In genomic region chr16:86151372-86151950, GRCh38 we compare ENCODE assay signal across 18 cellular contexts.
DNase-seq lines count a peak whose midpoint lies in the region; ATAC-seq and TF ChIP-seq lines count a peak whose summit lies in the region.
"Had no signal": no experiment of that assay in that cellular context is flagged by ENCODE, and none has a peak within 500 bp of the region (broad histone marks: within the 10 kb centered on the region; RNA-seq: fewer than 3 reads in every experiment).

No MANE protein-coding gene starts in this region.

- peak overlapping the region; percentile 5; the same call in 1 of the 2 replicates for H3K4me3 ChIP-seq in SJSA1
- H3K4me3 ChIP-seq in hepatocyte, result no peak overlapping the region
- peak overlapping the region in 1 of 2 donors; percentile 29 for H3K4me3 ChIP-seq in muscle layer of colon (ENCODE audit: low read depth in 1 of 2, low read length in 2 of 2)
- no peak overlapping the region for H3K4me3 ChIP-seq in transverse colon

- H3K4me1 ChIP-seq in SJSA1 (replicated peaks) (peaks cover 48% of the 10 kb centered on the region), hepatocyte (ENCODE audit: insufficient read depth) (peaks cover 11% of the 10 kb centered on the region), muscle layer of colon (ENCODE audit: insufficient read depth, low read length) (peaks cover 60% of the 10 kb centered on the region), transverse colon (peaks cover 4 to 16% (median 5%) of the 10 kb centered on the region in 4 donors)

- no peaks in the 10 kb centered on the region for H3K9me3 Mint-ChIP-seq in T-helper 2 cell treated with Interferon-gamma antibody and Interleukin-4, amounts not matched to agents 5 μg/mL and 100 μg/mL, for 36 hours
- no peaks in the 10 kb centered on the region for H3K9me3 Mint-ChIP-seq in immature natural killer cell
- H3K9me3 Mint-ChIP-seq: CD4-positive, alpha-beta T cell had no signal

- peak overlapping the region; percentile 97 for H3K27ac ChIP-seq in SJSA1
- H3K27ac ChIP-seq in hepatocyte, result peak overlapping the region; percentile 94
- H3K27ac ChIP-seq in muscle layer of colon (ENCODE audit: low read depth, low read length), result peak overlapping the region; percentile 89
- H3K27ac ChIP-seq in transverse colon, result peak overlapping the region; percentile 71 to 87 (median 84)

- H4K20me1 ChIP-seq in hepatocyte (ENCODE audit: insufficient read depth, poor library complexity, severe bottlenecking), result no peaks in the 10 kb centered on the region

- intact Hi-C loops in transverse colon (cut with DNase I; ENCODE audit: low total_unique reads), result no loop called here

- H3K27me3 Mint-ChIP-seq in T-helper 2 cell treated with Interferon-gamma antibody and Interleukin-4, amounts not matched to agents 5 μg/mL and 100 μg/mL, for 36 hours (ENCODE audit: low read depth), result peaks cover 2% of the 10 kb centered on the region
- H3K27me3 Mint-ChIP-seq in immature natural killer cell (ENCODE audit: low read depth in 3 of 3), result peaks cover 0 to 11% (median 3%) of the 10 kb centered on the region in 3 donors

- TF ChIP-seq EP300 in transverse colon (IDR thresholded peaks at IDR 0.05; ENCODE audit: low read depth), result no peak

- H3K79me2 ChIP-seq in hepatocyte, result no peaks in the 10 kb centered on the region

- H3K27ac Mint-ChIP-seq in T-helper 2 cell treated with Interferon-gamma antibody and Interleukin-4, amounts not matched to agents 5 μg/mL and 100 μg/mL, for 36 hours, result no peak overlapping the region
- H3K27ac Mint-ChIP-seq in immature natural killer cell, result no peak overlapping the region
- H3K27ac Mint-ChIP-seq: B cell; CD4-positive, alpha-beta T cell had no signal

- no peak overlapping the region for H3K4me3 Mint-ChIP-seq in T-helper 2 cell treated with Interferon-gamma antibody and Interleukin-4, amounts not matched to agents 5 μg/mL and 100 μg/mL, for 36 hours
- no peak overlapping the region for H3K4me3 Mint-ChIP-seq in immature natural killer cell
- H3K4me3 Mint-ChIP-seq: B cell; CD4-positive, alpha-beta T cell had no signal

- WGBS in hepatocyte (ENCODE audit: low lambda C conversion rate, missing lambda C conversion rate), result 57% methylated on average over 24 of the region's 24 CpGs
- 57 to 77% methylated on average over 11 to 24 of the region's 24 CpGs for WGBS in transverse colon (ENCODE audit: low coverage in 1 of 2), 2 donors

- H3K4me1 Mint-ChIP-seq in T-helper 2 cell treated with Interferon-gamma antibody and Interleukin-4, amounts not matched to agents 5 μg/mL and 100 μg/mL, for 36 hours (ENCODE audit: low read depth), result no peaks in the 10 kb centered on the region
- H3K4me1 Mint-ChIP-seq in immature natural killer cell, result no peaks in the 10 kb centered on the region
- H3K4me1 Mint-ChIP-seq: B cell had no signal

- H3K27me3 ChIP-seq in SJSA1 (replicated peaks) (no peaks in the 10 kb centered on the region), hepatocyte (no peaks in the 10 kb centered on the region), muscle layer of colon (ENCODE audit: control insufficient read depth in 1 of 2, insufficient read depth in 2 of 2, low read length in 2 of 2) (no peaks in the 10 kb centered on the region), transverse colon (no peaks in the 10 kb centered on the region)

- H2AFZ ChIP-seq in hepatocyte, result peak overlapping the region; percentile 14

- no peak for TF ChIP-seq POLR2A in transverse colon (IDR thresholded peaks at IDR 0.05)

- no peaks in the 10 kb centered on the region for H3K36me3 ChIP-seq in SJSA1
- no peaks in the 10 kb centered on the region for H3K36me3 ChIP-seq in hepatocyte (replicated peaks; ENCODE audit: insufficient read depth, low read depth)
- H3K36me3 ChIP-seq in muscle layer of colon (ENCODE audit: insufficient read depth, low read length), result no peaks in the 10 kb centered on the region
- no peaks in the 10 kb centered on the region for H3K36me3 ChIP-seq in transverse colon

- H3K4me2 ChIP-seq in hepatocyte, result peak overlapping the region; percentile 1

- in situ Hi-C loops in transverse colon (cut with MboI; ENCODE audit: low pct_ligation_motif_present in 1 of 4, low pct_unique_long_range_greater_than_20kb in 1 of 4, low sequenced_read_pairs in 3 of 4), result no loop called here

- no peaks in the 10 kb centered on the region for H3K36me3 Mint-ChIP-seq in T-helper 2 cell treated with Interferon-gamma antibody and Interleukin-4, amounts not matched to agents 5 μg/mL and 100 μg/mL, for 36 hours (ENCODE audit: low read depth)
- H3K36me3 Mint-ChIP-seq in immature natural killer cell, result no peaks in the 10 kb centered on the region

- no peaks in the 10 kb centered on the region for H3K9me2 ChIP-seq in hepatocyte (replicated peaks; ENCODE audit: insufficient read depth)

- no peak overlapping the region for H3K9ac ChIP-seq in muscle layer of colon (ENCODE audit: low read length)

- TF ChIP-seq CTCF in hepatocyte (IDR thresholded peaks at IDR 0.05; ENCODE audit: poor library complexity) (no peak), transverse colon (IDR thresholded peaks at IDR 0.05) (no peak)

- DNase-seq in SJSA1 (ENCODE audit: low read depth in 1 of 2, low spot score in 2 of 2), result peak; percentile 96 to 98
- peak; percentile 69 for DNase-seq in hepatocyte (ENCODE audit: low spot score)
- peak; percentile 17 for DNase-seq in transverse colon
- DNase-seq in T-helper 2 cell treated with Interferon-gamma antibody and Interleukin-4, amounts not matched to agents 5 μg/mL and 100 μg/mL, for 36 hours (ENCODE audit: low spot score), result no peak
- no peak for DNase-seq in immature natural killer cell
- no peak for DNase-seq in SK-N-DZ (ENCODE audit: low spot score)
- DNase-seq: CD4-positive, alpha-beta T cell; HCEC 1CT; MV-4-11; NCI-H1417 treated with DMSO at 0.1 percent for 48 hours; NCI-H2029; NCI-H510A; NCI-H82; SHP77 had no signal

- ATAC-seq in GM18858 (IDR thresholded peaks at IDR 0.05; ENCODE audit: unreplicated experiment), result no peak
- ATAC-seq: Panc1 had no signal

- no peaks in the 10 kb centered on the region for H3K9me3 ChIP-seq in SJSA1 (replicated peaks)
- no peaks in the 10 kb centered on the region for H3K9me3 ChIP-seq in hepatocyte (ENCODE audit: low read depth)
- no peaks in the 10 kb centered on the region for H3K9me3 ChIP-seq in muscle layer of colon (ENCODE audit: low read length)
- H3K9me3 ChIP-seq in transverse colon, result no peaks in the 10 kb centered on the region

Comparison
In these comparisons a context has a peak if more than half of its experiments do, and no peak if none do; other contexts are left out.
1. DNase-seq: peak in SJSA1 (2 of 2), hepatocyte (single experiment) and transverse colon (single experiment); none in T-helper 2 cell treated with Interferon-gamma antibody and Interleukin-4, amounts not matched to agents 5 μg/mL and 100 μg/mL, for 36 hours (single experiment), immature natural killer cell (0 of 3) and SK-N-DZ (single experiment).
2. Peak in every context shown above with its lines, with median percentiles within 50 percentile points of each other: H3K27ac ChIP-seq.